8 cellular contexts compared by ENCODE assay signal in the genomic region with DNA sequence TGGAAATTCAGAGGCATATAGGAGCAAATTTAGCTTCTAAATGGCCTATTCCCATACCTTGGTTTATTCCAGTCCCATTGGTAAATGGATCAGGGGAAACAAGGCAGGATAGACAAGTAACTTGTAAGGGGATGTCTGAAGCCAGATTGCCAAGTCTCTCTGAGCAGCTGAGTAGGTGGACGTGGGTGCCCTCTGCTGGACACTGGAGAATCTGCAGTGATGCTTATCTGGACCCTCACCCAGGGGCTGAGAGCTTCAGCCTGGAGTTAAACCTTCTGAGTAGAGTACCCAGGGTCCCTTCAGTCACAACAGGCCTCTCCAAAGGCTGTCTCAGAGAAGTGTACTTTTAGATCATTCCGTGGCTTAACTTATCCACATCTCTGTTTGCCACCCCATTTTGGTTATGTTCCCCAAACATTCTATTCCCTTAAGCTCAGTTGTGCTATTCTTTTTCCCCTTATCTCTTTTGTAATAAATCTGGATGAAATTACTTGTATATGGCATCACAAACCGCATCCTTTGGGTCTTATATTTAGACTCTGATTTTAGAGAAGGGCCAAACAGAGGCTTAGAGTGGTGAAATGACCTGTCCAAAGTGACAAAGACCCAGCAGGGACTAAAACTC.
DNase-seq lines count a peak whose midpoint lies in the region; ATAC-seq and TF ChIP-seq lines count a peak whose summit lies in the region.

No MANE protein-coding gene starts in this region.

- H3K9me2 ChIP-seq in PC-3 (replicated peaks; ENCODE audit: low read length), result no peaks in the 10 kb centered on the region

- no peak overlapping the region for H2AFZ ChIP-seq in PC-3 (ENCODE audit: low read length)

- peaks cover 0 to 5% (median 0%) of the 10 kb centered on the region in 4 donors for H3K4me1 Mint-ChIP-seq in CD4-positive, CD25-positive, alpha-beta regulatory T cell
- no peaks in the 10 kb centered on the region for H3K4me1 Mint-ChIP-seq in activated T-cell treated with anti-CD3 and anti-CD28 coated beads, Interleukin-2, amount 50 U/mL, for 24 hours (ENCODE audit: low read depth)

- peak; percentile 44 to 71 (median 70) for DNase-seq in CD4-positive, CD25-positive, alpha-beta regulatory T cell
- DNase-seq in PC-3 (peak; percentile 74), fibroblast of mammary gland (ENCODE audit: low read depth) (peak; percentile 57), thoracic aorta (ENCODE audit: low spot score) (no peak)
- DNase-seq in activated T-cell treated with anti-CD3 and anti-CD28 coated beads, Interleukin-2, amount 50 U/mL, for 24 hours, result peak; percentile 69

- ATAC-seq in CD4-positive, CD25-positive, alpha-beta regulatory T cell (ENCODE audit: low read depth in 2 of 2), result peak; percentile 59 to 67
- ATAC-seq in GM19351 (IDR thresholded peaks at IDR 0.05; ENCODE audit: unreplicated experiment) (peak; percentile 90), HG03520 (IDR thresholded peaks at IDR 0.05; ENCODE audit: unreplicated experiment) (peak; percentile 83), PC-3 (peak; percentile 78), thoracic aorta (ENCODE audit: insufficient number of reproducible peaks, low FRiP score, low read depth) (no peak)

- CTCF ChIA-PET in PC-3 (lab: Charles Lee), result interaction anchor here (0.5 to 1.3 kb wide), 2 partner anchors 133 to 318 kb away, joined by 5 to 17 read pairs; no protein-coding TSS in a partner anchor

- no peak overlapping the region for H3K4me3 Mint-ChIP-seq in CD4-positive, CD25-positive, alpha-beta regulatory T cell
- H3K4me3 Mint-ChIP-seq in activated T-cell treated with anti-CD3 and anti-CD28 coated beads, Interleukin-2, amount 50 U/mL, for 24 hours, result no peak overlapping the region

- no peaks in the 10 kb centered on the region for H3K9me3 Mint-ChIP-seq in CD4-positive, CD25-positive, alpha-beta regulatory T cell
- no peaks in the 10 kb centered on the region for H3K9me3 Mint-ChIP-seq in activated T-cell treated with anti-CD3 and anti-CD28 coated beads, Interleukin-2, amount 50 U/mL, for 24 hours

- H3K4me2 ChIP-seq in PC-3 (ENCODE audit: low read length), result no peak overlapping the region

- H3K4me3 ChIP-seq in CD4-positive, CD25-positive, alpha-beta regulatory T cell (ENCODE audit: low read depth, low read length), result no peak overlapping the region
- H3K4me3 ChIP-seq in PC-3 (ENCODE audit: low read length) (no peak overlapping the region), fibroblast of mammary gland (ENCODE audit: control insufficient read depth, low read depth, low read length) (no peak overlapping the region), neutrophil (ENCODE audit: low read depth in 1 of 2, low read length in 1 of 2) (no peak overlapping the region), thoracic aorta (no peak overlapping the region)

- no peaks in the 10 kb centered on the region for H3K4me1 ChIP-seq in CD4-positive, CD25-positive, alpha-beta regulatory T cell (ENCODE audit: control insufficient read depth, insufficient read depth, low read length, poor library complexity, severe bottlenecking)
- H3K4me1 ChIP-seq in PC-3 (ENCODE audit: insufficient read depth, low read length) (peaks cover 9% of the 10 kb centered on the region; the same call in 1 of the 2 replicates), neutrophil (ENCODE audit: control insufficient read depth in 1 of 2, insufficient read depth in 1 of 2, low read depth in 1 of 2, low read length in 1 of 2) (no peaks in the 10 kb centered on the region), thoracic aorta (ENCODE audit: control insufficient read depth in 1 of 2, low read depth in 2 of 2) (peaks cover 0 to 2% of the 10 kb centered on the region in 2 donors)

- TF ChIP-seq CTCF in PC-3 (conservative IDR thresholded peaks at IDR 0.05; ENCODE audit: low read depth, low read length) (peak; percentile 87), fibroblast of mammary gland (conservative IDR thresholded peaks at IDR 0.05; ENCODE audit: control insufficient read depth, insufficient read depth, low read depth, low read length) (peak; percentile 84), neutrophil (IDR thresholded peaks at IDR 0.05) (peak; percentile 40), thoracic aorta (IDR thresholded peaks at IDR 0.05) (peak; percentile 80)

- no peaks in the 10 kb centered on the region for H3K9me3 ChIP-seq in CD4-positive, CD25-positive, alpha-beta regulatory T cell (ENCODE audit: control insufficient read depth in 2 of 2, low read length in 2 of 2)
- no peaks in the 10 kb centered on the region for H3K9me3 ChIP-seq in PC-3 (ENCODE audit: low read length)
- H3K9me3 ChIP-seq in neutrophil, result no peaks in the 10 kb centered on the region
- H3K9me3 ChIP-seq in thoracic aorta, result no peaks in the 10 kb centered on the region

- POLR2A ChIA-PET in PC-3 (lab: Charles Lee; ENCODE audit: unreplicated experiment), result interaction anchor here (0.6 kb wide), 1 partner anchor 39 kb away, joined by 5 read pairs; no protein-coding TSS in a partner anchor

- H3K36me3 Mint-ChIP-seq in CD4-positive, CD25-positive, alpha-beta regulatory T cell, result no peaks in the 10 kb centered on the region
- H3K36me3 Mint-ChIP-seq in activated T-cell treated with anti-CD3 and anti-CD28 coated beads, Interleukin-2, amount 50 U/mL, for 24 hours (ENCODE audit: low read depth), result no peaks in the 10 kb centered on the region

- peaks cover 11% of the 10 kb centered on the region for H3K27me3 Mint-ChIP-seq in CD4-positive, CD25-positive, alpha-beta regulatory T cell
- no peaks in the 10 kb centered on the region for H3K27me3 Mint-ChIP-seq in activated T-cell treated with anti-CD3 and anti-CD28 coated beads, Interleukin-2, amount 50 U/mL, for 24 hours

- no peaks in the 10 kb centered on the region for H3K27me3 ChIP-seq in CD4-positive, CD25-positive, alpha-beta regulatory T cell (ENCODE audit: control insufficient read depth, insufficient read depth, low read length)
- H3K27me3 ChIP-seq in PC-3 (ENCODE audit: low read length) (no peaks in the 10 kb centered on the region), neutrophil (no peaks in the 10 kb centered on the region), thoracic aorta (replicated peaks; ENCODE audit: insufficient read depth) (no peaks in the 10 kb centered on the region)

- no peak overlapping the region for H3K27ac ChIP-seq in CD4-positive, CD25-positive, alpha-beta regulatory T cell (ENCODE audit: insufficient read depth, low read length, poor library complexity, severe bottlenecking)
- H3K27ac ChIP-seq in PC-3 (ENCODE audit: low read length) (no peak overlapping the region), neutrophil (no peak overlapping the region), thoracic aorta (no peak overlapping the region)

- no peaks in the 10 kb centered on the region for H3F3A ChIP-seq in PC-3 (ENCODE audit: low read length, unreplicated experiment)

- H3K36me3 ChIP-seq in CD4-positive, CD25-positive, alpha-beta regulatory T cell (ENCODE audit: control insufficient read depth, insufficient read depth, low read length), result no peaks in the 10 kb centered on the region
- H3K36me3 ChIP-seq in PC-3 (ENCODE audit: low read depth, low read length) (no peaks in the 10 kb centered on the region), neutrophil (no peaks in the 10 kb centered on the region), thoracic aorta (no peaks in the 10 kb centered on the region)

- intact Hi-C loops in PC-3 (cut with micrococcal nuclease), result loop anchor here (1.0 kb wide), 2 partner anchors 128 to 318 kb away; no protein-coding TSS in a partner anchor

- no TSS peak for BruUV-seq in PC-3 (replicated peaks; lab: Mats Ljungman, UMichigan)

- H3K9ac ChIP-seq in PC-3 (ENCODE audit: low read length), result no peak overlapping the region

- H3K79me2 ChIP-seq in PC-3 (ENCODE audit: low read length), result no peaks in the 10 kb centered on the region

- H3K27ac Mint-ChIP-seq in CD4-positive, CD25-positive, alpha-beta regulatory T cell, result no peak overlapping the region
- no peak overlapping the region for H3K27ac Mint-ChIP-seq in activated T-cell treated with anti-CD3 and anti-CD28 coated beads, Interleukin-2, amount 50 U/mL, for 24 hours

- H4K20me1 ChIP-seq in PC-3 (ENCODE audit: low read length), result no peaks in the 10 kb centered on the region
